ENCODE assay signal across 9 cellular contexts in genomic region chr6:156782691-156783320, GRCh38. TPM values are rescaled to one million over a fixed set of nuclear protein-coding genes. Genes with fewer than 3 reads are reported as not detected.
DNase-seq lines count a peak whose midpoint lies in the region; ATAC-seq and TF ChIP-seq lines count a peak whose summit lies in the region.
"Had no signal": no experiment of that assay in that cellular context is flagged by ENCODE, and none has a peak within 500 bp of the region (broad histone marks: within the 10 kb centered on the region; RNA-seq: fewer than 3 reads in every experiment).

No MANE protein-coding gene starts in this region.

- peak overlapping the region; percentile 91 for H3K9ac ChIP-seq in skeletal muscle satellite cell (ENCODE audit: low read depth, low read length)

- H3K27me3 ChIP-seq in SJSA1 (replicated peaks) (no peaks in the 10 kb centered on the region), esophagus squamous epithelium (no peaks in the 10 kb centered on the region), skeletal muscle satellite cell (ENCODE audit: control insufficient read depth, insufficient read depth, low read length) (no peaks in the 10 kb centered on the region)

- peak overlapping the region; percentile 91 for H3K4me2 ChIP-seq in skeletal muscle satellite cell (ENCODE audit: low read length)

- ATAC-seq in HG03469 (IDR thresholded peaks at IDR 0.05; ENCODE audit: unreplicated experiment), result no peak
- ATAC-seq: HCT116 had no signal

- H3K36me3 ChIP-seq in SJSA1, result peaks cover 21% of the 10 kb centered on the region
- H3K36me3 ChIP-seq in esophagus squamous epithelium, result peaks cover 0 to 12% (median 0%) of the 10 kb centered on the region in 3 donors
- H3K36me3 ChIP-seq in skeletal muscle satellite cell (ENCODE audit: insufficient read depth, low read length), result peaks cover 3% of the 10 kb centered on the region

- H3K4me3 ChIP-seq in GM12865 (ENCODE audit: low read depth, low read length) (peak overlapping the region; percentile 65), SJSA1 (peak overlapping the region; percentile 19; the same call in 1 of the 2 replicates), esophagus squamous epithelium (peak overlapping the region in 3 of 4 donors; percentile 83 to 91 (median 84)), skeletal muscle satellite cell (ENCODE audit: low read length) (peak overlapping the region; percentile 70)

- H3K4me1 ChIP-seq in SJSA1 (replicated peaks) (peaks cover 10% of the 10 kb centered on the region; the same call in 1 of the 2 replicates), esophagus squamous epithelium (peaks cover 4 to 68% (median 38%) of the 10 kb centered on the region in 3 donors), skeletal muscle satellite cell (ENCODE audit: control insufficient read depth, insufficient read depth, low read length) (peaks cover 25% of the 10 kb centered on the region)

- H3K27ac ChIP-seq in SJSA1, result peak overlapping the region; percentile 60
- peak overlapping the region; percentile 76 to 99 (median 98) for H3K27ac ChIP-seq in esophagus squamous epithelium

- no peaks in the 10 kb centered on the region for H3K9me3 ChIP-seq in SJSA1 (replicated peaks)
- H3K9me3 ChIP-seq in esophagus squamous epithelium, result no peaks in the 10 kb centered on the region
- no peaks in the 10 kb centered on the region for H3K9me3 ChIP-seq in skeletal muscle satellite cell (replicated peaks; ENCODE audit: low read length)

- WGBS in esophagus squamous epithelium, 2 donors, result 3 to 5% methylated on average over 2 of the region's 2 CpGs

- intact Hi-C loops in esophagus squamous epithelium (cut with DNase I), result no loop called here

- TF ChIP-seq POLR2A in esophagus squamous epithelium (IDR thresholded peaks at IDR 0.05), result no peak

- no peak for TF ChIP-seq CTCF in GM12865 (IDR thresholded peaks at IDR 0.05; ENCODE audit: insufficient read depth, low read depth, low read length, missing control alignments)
- TF ChIP-seq CTCF in esophagus squamous epithelium (IDR thresholded peaks at IDR 0.05), result no peak

- DNase-seq in GM12865 (ENCODE audit: low read depth) (no peak), SJSA1 (ENCODE audit: low read depth in 1 of 2, low spot score in 2 of 2) (peak in 1 of 2 experiments; percentile 35), esophagus squamous epithelium (lab: John Stamatoyannopoulos, UW) (no peak), NCI-H446 treated with DMSO at 0.1 percent for 48 hours (lab: John Stamatoyannopoulos, UW) (no peak), dermis blood vessel endothelial cell (no peak), SHP77 (lab: John Stamatoyannopoulos, UW) (no peak)

RNA-seq across cellular contexts. Expression of gene ARID1B, which starts 5.6 kb away (rescaled TPM):
- total RNA-seq in SJSA1 (2014; rRNA removed; shearing (Covaris generic)), result 12.0 and 13.9 TPM in 2 replicates
- total RNA-seq in esophagus squamous epithelium, result 100 to 1,000 TPM in 1 of 4 donors, 10 to 100 TPM in 3; 25.2 to 103 (median 59.5) TPM
- 23.2 and 28.6 TPM in 2 replicates for total RNA-seq in skeletal muscle satellite cell (2012; rRNA removed)
- total RNA-seq in dermis blood vessel endothelial cell, result 37.8 and 45.9 TPM in 2 replicates

Comparison
In these comparisons a context has a peak if more than half of its experiments do, and no peak if none do; other contexts are left out.
1. H3K4me3 ChIP-seq: peak in every context shown above with its lines; median percentile 84 in esophagus squamous epithelium; 70 in skeletal muscle satellite cell; 65 in GM12865; 19 in SJSA1.